Comparison of ENCODE assay signal across 8 cellular contexts in the genomic region with DNA sequence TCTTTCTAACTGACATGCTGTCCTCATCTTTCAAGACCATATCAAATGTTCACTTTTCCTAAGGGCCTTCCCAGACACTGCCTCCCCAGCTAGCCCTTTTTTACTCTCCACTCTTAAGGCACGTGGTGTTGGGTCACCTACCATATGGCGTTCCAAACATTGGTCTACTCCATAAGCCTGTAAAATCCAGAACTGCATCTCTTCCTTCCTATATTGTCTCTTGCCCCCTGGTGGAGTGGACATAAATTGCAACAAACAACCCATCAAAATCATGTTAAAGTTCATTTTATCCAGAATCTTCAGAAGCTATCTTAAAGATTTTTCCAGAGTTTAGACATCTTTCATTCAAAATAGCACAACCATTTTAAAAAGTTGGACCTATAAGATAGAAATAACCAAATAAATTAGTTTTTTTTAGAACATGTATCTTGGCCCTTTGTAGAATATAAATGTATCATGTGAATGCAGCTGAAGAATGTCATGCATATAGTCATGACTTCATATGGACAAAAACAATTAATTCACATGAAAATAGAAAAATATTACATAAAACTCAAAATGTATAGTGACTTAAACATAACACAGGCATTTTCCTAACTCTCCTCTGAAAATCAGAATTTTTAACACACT.
DNase-seq lines count a peak whose midpoint lies in the region; ATAC-seq and TF ChIP-seq lines count a peak whose summit lies in the region.

No MANE protein-coding gene starts in this region.

- no peak overlapping the region for H3K27ac ChIP-seq in testis

- DNase-seq in COLO829 (ENCODE audit: low spot score) (peak; percentile 64), NCI-H748 treated with DMSO at 0.1 percent for 48 hours (lab: John Stamatoyannopoulos, UW) (peak; percentile 3), epithelial cell of esophagus (ENCODE audit: low read depth) (peak; percentile 43), testis (peak; percentile 56), sciatic nerve (ENCODE audit: low spot score) (no peak), lower leg skin (ENCODE audit: low spot score in 2 of 2) (no peak)

- H3K27me3 ChIP-seq in testis, result no peaks in the 10 kb centered on the region

- H3K36me3 ChIP-seq in testis (ENCODE audit: low read depth, missing control alignments), result no peaks in the 10 kb centered on the region

- TF ChIP-seq POLR2A in testis (IDR thresholded peaks at IDR 0.05) (no peak), lower leg skin (IDR thresholded peaks at IDR 0.05) (no peak)

- no peaks in the 10 kb centered on the region for H3K4me1 ChIP-seq in testis

- peak; percentile 62 for ATAC-seq in GM21423 (IDR thresholded peaks at IDR 0.05; ENCODE audit: unreplicated experiment)
- ATAC-seq in HG02571 (IDR thresholded peaks at IDR 0.05; ENCODE audit: unreplicated experiment), result no peak
- no peak for ATAC-seq in sciatic nerve

- H3K4me3 ChIP-seq in epithelial cell of esophagus (ENCODE audit: low read length), result no peak overlapping the region
- H3K4me3 ChIP-seq in testis, result no peak overlapping the region
- no peak overlapping the region for H3K4me3 ChIP-seq in lower leg skin (ENCODE audit: low read depth, poor library complexity, severe bottlenecking)

- intact Hi-C loops in testis (cut with DNase I; ENCODE audit: low total_unique reads), result no loop called here
- intact Hi-C loops in sciatic nerve (cut with DNase I), result no loop called here
- intact Hi-C loops in lower leg skin (cut with DNase I; ENCODE audit: low total_unique reads), result no loop called here

- TF ChIP-seq CTCF in epithelial cell of esophagus (IDR thresholded peaks at IDR 0.05; ENCODE audit: insufficient read depth, low read depth, low read length, missing control alignments) (peak; percentile 55), testis (IDR thresholded peaks at IDR 0.05) (peak; percentile 15 to 67 (median 42)), lower leg skin (IDR thresholded peaks at IDR 0.05) (no peak)

- no peaks in the 10 kb centered on the region for H3K9me3 ChIP-seq in testis

- 55 to 70% methylated on average over 2 of the region's 2 CpGs for WGBS in testis, 2 donors
- 49 to 69% methylated on average over 2 of the region's 2 CpGs for WGBS in lower leg skin, 2 donors

Comparison
In these comparisons a context has a peak if more than half of its experiments do, and no peak if none do; other contexts are left out.
1. DNase-seq: peak in COLO829 (single experiment), NCI-H748 treated with DMSO at 0.1 percent for 48 hours (single experiment), epithelial cell of esophagus (single experiment) and testis (single experiment); none in sciatic nerve (single experiment) and lower leg skin (0 of 2).
2. CTCF ChIP-seq: peak in epithelial cell of esophagus (single experiment) and testis (3 of 3); none in lower leg skin (0 of 3).